Comparison of ENCODE assay signal across 2 cellular contexts in genomic region chr22:22553735-22554134, GRCh38.
TF ChIP-seq lines count a peak whose summit lies in the region.

No MANE protein-coding gene starts in this region.

TF ChIP-seq in A549, 52 proteins besides CTCF, POLR2A, EP300 and RAD21 (continued from another document):
- no peak for TF ChIP-seq BCL3 (IDR thresholded peaks at IDR 0.05)
- no peak for TF ChIP-seq ELK1 (IDR thresholded peaks at IDR 0.05; ENCODE audit: low read depth, low read length)
- TF ChIP-seq, protein P1, sequence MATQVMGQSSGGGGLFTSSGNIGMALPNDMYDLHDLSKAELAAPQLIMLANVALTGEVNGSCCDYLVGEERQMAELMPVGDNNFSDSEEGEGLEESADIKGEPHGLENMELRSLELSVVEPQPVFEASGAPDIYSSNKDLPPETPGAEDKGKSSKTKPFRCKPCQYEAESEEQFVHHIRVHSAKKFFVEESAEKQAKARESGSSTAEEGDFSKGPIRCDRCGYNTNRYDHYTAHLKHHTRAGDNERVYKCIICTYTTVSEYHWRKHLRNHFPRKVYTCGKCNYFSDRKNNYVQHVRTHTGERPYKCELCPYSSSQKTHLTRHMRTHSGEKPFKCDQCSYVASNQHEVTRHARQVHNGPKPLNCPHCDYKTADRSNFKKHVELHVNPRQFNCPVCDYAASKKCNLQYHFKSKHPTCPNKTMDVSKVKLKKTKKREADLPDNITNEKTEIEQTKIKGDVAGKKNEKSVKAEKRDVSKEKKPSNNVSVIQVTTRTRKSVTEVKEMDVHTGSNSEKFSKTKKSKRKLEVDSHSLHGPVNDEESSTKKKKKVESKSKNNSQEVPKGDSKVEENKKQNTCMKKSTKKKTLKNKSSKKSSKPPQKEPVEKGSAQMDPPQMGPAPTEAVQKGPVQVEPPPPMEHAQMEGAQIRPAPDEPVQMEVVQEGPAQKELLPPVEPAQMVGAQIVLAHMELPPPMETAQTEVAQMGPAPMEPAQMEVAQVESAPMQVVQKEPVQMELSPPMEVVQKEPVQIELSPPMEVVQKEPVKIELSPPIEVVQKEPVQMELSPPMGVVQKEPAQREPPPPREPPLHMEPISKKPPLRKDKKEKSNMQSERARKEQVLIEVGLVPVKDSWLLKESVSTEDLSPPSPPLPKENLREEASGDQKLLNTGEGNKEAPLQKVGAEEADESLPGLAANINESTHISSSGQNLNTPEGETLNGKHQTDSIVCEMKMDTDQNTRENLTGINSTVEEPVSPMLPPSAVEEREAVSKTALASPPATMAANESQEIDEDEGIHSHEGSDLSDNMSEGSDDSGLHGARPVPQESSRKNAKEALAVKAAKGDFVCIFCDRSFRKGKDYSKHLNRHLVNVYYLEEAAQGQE (IDR thresholded peaks at IDR 0.05): no peak
- no peak for TF ChIP-seq MYC (IDR thresholded peaks at IDR 0.05; ENCODE audit: borderline replicate concordance, low read length)
- TF ChIP-seq, protein P2, sequence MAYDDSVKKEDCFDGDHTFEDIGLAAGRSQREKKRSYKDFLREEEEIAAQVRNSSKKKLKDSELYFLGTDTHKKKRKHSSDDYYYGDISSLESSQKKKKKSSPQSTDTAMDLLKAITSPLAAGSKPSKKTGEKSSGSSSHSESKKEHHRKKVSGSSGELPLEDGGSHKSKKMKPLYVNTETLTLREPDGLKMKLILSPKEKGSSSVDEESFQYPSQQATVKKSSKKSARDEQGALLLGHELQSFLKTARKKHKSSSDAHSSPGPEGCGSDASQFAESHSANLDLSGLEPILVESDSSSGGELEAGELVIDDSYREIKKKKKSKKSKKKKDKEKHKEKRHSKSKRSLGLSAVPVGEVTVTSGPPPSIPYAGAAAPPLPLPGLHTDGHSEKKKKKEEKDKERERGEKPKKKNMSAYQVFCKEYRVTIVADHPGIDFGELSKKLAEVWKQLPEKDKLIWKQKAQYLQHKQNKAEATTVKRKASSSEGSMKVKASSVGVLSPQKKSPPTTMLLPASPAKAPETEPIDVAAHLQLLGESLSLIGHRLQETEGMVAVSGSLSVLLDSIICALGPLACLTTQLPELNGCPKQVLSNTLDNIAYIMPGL (CRISPR knock-in tag; IDR thresholded peaks at IDR 0.05; ENCODE audit: borderline replicate concordance): no peak
- no peak for TF ChIP-seq TP53 (CRISPR knock-in tag; IDR thresholded peaks at IDR 0.05)
- no peak for TF ChIP-seq JUN (IDR thresholded peaks at IDR 0.05)
- TF ChIP-seq SMC3 (IDR thresholded peaks at IDR 0.05): no peak
- no peak for TF ChIP-seq MAFK (IDR thresholded peaks at IDR 0.05; ENCODE audit: partially characterized antibody)
- TF ChIP-seq, protein P3, sequence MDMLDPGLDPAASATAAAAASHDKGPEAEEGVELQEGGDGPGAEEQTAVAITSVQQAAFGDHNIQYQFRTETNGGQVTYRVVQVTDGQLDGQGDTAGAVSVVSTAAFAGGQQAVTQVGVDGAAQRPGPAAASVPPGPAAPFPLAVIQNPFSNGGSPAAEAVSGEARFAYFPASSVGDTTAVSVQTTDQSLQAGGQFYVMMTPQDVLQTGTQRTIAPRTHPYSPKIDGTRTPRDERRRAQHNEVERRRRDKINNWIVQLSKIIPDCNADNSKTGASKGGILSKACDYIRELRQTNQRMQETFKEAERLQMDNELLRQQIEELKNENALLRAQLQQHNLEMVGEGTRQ (IDR thresholded peaks at IDR 0.05): no peak
- no peak for TF ChIP-seq EHMT2 (IDR thresholded peaks at IDR 0.05; ENCODE audit: low read depth)
- TF ChIP-seq CBX8 (IDR thresholded peaks at IDR 0.05): no peak
- TF ChIP-seq CHD4 (IDR thresholded peaks at IDR 0.05; ENCODE audit: borderline replicate concordance): no peak
- TF ChIP-seq FOXS1 (CRISPR knock-in tag; IDR thresholded peaks at IDR 0.05): no peak

TF ChIP-seq in WTC11, 78 proteins besides CTCF, POLR2A, EP300 and RAD21:
- TF ChIP-seq, protein P4, sequence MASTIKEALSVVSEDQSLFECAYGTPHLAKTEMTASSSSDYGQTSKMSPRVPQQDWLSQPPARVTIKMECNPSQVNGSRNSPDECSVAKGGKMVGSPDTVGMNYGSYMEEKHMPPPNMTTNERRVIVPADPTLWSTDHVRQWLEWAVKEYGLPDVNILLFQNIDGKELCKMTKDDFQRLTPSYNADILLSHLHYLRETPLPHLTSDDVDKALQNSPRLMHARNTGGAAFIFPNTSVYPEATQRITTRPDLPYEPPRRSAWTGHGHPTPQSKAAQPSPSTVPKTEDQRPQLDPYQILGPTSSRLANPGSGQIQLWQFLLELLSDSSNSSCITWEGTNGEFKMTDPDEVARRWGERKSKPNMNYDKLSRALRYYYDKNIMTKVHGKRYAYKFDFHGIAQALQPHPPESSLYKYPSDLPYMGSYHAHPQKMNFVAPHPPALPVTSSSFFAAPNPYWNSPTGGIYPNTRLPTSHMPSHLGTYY (CRISPR knock-in tag; IDR thresholded peaks at IDR 0.05): no peak
- TF ChIP-seq ATF2 (CRISPR knock-in tag; IDR thresholded peaks at IDR 0.05; ENCODE audit: borderline replicate concordance, low read depth) (no peak), OVOL2 (CRISPR knock-in tag; IDR thresholded peaks at IDR 0.05; ENCODE audit: borderline replicate concordance) (no peak), ZNF532 (CRISPR knock-in tag; IDR thresholded peaks at IDR 0.05; ENCODE audit: borderline replicate concordance) (no peak), STAT6 (CRISPR knock-in tag; conservative IDR thresholded peaks at IDR 0.05; ENCODE audit: low read depth) (no peak), ZNF416 (CRISPR knock-in tag; IDR thresholded peaks at IDR 0.05) (no peak), NR1H2 (CRISPR knock-in tag; IDR thresholded peaks at IDR 0.05) (no peak), ZBTB43 (CRISPR knock-in tag; IDR thresholded peaks at IDR 0.05) (no peak), HMGA2 (CRISPR knock-in tag; IDR thresholded peaks at IDR 0.05) (no peak)
- TF ChIP-seq, protein P5, sequence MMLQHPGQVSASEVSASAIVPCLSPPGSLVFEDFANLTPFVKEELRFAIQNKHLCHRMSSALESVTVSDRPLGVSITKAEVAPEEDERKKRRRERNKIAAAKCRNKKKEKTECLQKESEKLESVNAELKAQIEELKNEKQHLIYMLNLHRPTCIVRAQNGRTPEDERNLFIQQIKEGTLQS (CRISPR knock-in tag; conservative IDR thresholded peaks at IDR 0.05): no peak
- TF ChIP-seq, protein P6, sequence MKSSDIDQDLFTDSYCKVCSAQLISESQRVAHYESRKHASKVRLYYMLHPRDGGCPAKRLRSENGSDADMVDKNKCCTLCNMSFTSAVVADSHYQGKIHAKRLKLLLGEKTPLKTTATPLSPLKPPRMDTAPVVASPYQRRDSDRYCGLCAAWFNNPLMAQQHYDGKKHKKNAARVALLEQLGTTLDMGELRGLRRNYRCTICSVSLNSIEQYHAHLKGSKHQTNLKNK (CRISPR knock-in tag; IDR thresholded peaks at IDR 0.05): no peak
- TF ChIP-seq, protein P2 (CRISPR knock-in tag; IDR thresholded peaks at IDR 0.05): no peak
